Comparison of ENCODE assay signal across 12 cellular contexts in the genomic region with DNA sequence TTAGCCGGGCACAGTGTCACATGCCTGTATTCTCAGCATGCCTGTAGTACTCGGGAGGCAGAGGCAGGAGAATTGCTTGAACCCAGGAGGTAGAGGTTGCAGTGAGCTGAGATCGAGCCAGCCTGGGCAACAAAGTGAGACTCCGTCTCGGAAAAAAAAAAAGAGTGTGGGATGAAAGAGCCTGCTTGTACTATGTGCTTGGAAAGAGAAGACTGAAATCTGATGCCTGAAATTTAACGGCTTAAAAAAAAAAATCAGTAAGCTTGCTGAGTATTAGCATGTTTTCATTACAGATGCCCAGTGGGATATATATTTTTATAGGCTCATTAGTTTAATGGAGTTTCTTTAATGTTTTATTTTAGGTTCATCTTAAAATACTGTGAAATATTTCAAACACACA. TPM values are rescaled to one million over a fixed set of nuclear protein-coding genes. Genes with fewer than 3 reads are reported as not detected.
DNase-seq lines count a peak whose midpoint lies in the region; TF ChIP-seq lines count a peak whose summit lies in the region.
"Had no signal": no experiment of that assay in that cellular context is flagged by ENCODE, and none has a peak within 500 bp of the region (broad histone marks: within the 10 kb centered on the region; RNA-seq: fewer than 3 reads in every experiment).

No MANE protein-coding gene starts in this region.

- peaks cover 0 to 3% (median 0%) of the 10 kb centered on the region in 7 donors for H3K9me3 Mint-ChIP-seq in CD14-positive monocyte
- H3K9me3 Mint-ChIP-seq: activated T-cell treated with anti-CD3 and anti-CD28 coated beads, Interleukin-2, amount 50 U/mL, for 4 hours; CD8-positive, alpha-beta T cell had no signal

- no peak overlapping the region for H3K4me3 Mint-ChIP-seq in CD14-positive monocyte
- H3K4me3 Mint-ChIP-seq: activated T-cell treated with anti-CD3 and anti-CD28 coated beads, Interleukin-2, amount 50 U/mL, for 4 hours; CD8-positive, alpha-beta T cell had no signal

- H3K4me1 Mint-ChIP-seq in CD14-positive monocyte = peaks cover 67% of the 10 kb centered on the region

- H3K36me3 Mint-ChIP-seq in CD14-positive monocyte = peaks cover 18 to 29% of the 10 kb centered on the region in 2 donors

- H3K4me3 ChIP-seq in retinal pigment epithelial cell (ENCODE audit: low read length) = no peak overlapping the region

- intact Hi-C loops in CD14-positive monocyte (cut with micrococcal nuclease) = no loop called here

- TF ChIP-seq CTCF in CD14-positive monocyte (IDR thresholded peaks at IDR 0.05) (no peak), retinal pigment epithelial cell (conservative IDR thresholded peaks at IDR 0.05; ENCODE audit: low read depth, low read length) (no peak)

- no peak for DNase-seq in CD14-positive monocyte (ENCODE audit: low spot score)
- DNase-seq in NCI-H526 (lab: John Stamatoyannopoulos, UW) = peak; percentile 15 to 60
- DNase-seq in fibroblast of peridontal ligament (ENCODE audit: extremely low read depth) = peak; percentile 45
- peak; percentile 39 for DNase-seq in retinal pigment epithelial cell (ENCODE audit: low read depth)
- DNase-seq in NCI-H1417 (lab: John Stamatoyannopoulos, UW) = no peak
- no peak for DNase-seq in mesenteric fat pad (ENCODE audit: low spot score)
- no peak for DNase-seq in COLO829 (ENCODE audit: low spot score)
- no peak for DNase-seq in COLO668 (lab: John Stamatoyannopoulos, UW; ENCODE audit: unreplicated experiment)
- DNase-seq: activated T-cell treated with anti-CD3 and anti-CD28 coated beads, Interleukin-2, amount 50 U/mL, for 4 hours; CD8-positive, alpha-beta T cell; NCI-H1092 treated with DMSO at 0.1 percent for 48 hours had no signal

- peak overlapping the region in 6 of 7 donors; percentile 10 to 89 (median 58) for H3K27ac Mint-ChIP-seq in CD14-positive monocyte
- H3K27ac Mint-ChIP-seq: CD8-positive, alpha-beta T cell had no signal

- no peaks in the 10 kb centered on the region for H3K27me3 Mint-ChIP-seq in CD14-positive monocyte (ENCODE audit: low read depth in 3 of 3)

RNA-seq across cellular contexts. Expression of a gene that starts 4.2 kb away (rescaled TPM):
- polyA plus RNA-seq in CD14-positive monocyte = 100 to 1,000 TPM in 1 of 2 donors, 10 to 100 TPM in 1; 81.8 to 116 TPM
- 56.5 TPM for total RNA-seq in mesenteric fat pad

RNA-seq across cellular contexts. Expression of a gene that starts 56.8 kb away (rescaled TPM):
- polyA plus RNA-seq in CD14-positive monocyte = not detected
- total RNA-seq in mesenteric fat pad = not detected
- total RNA-seq: CD8-positive, alpha-beta T cell; HT1080 had no signal

Comparison
In these comparisons a context has a peak if more than half of its experiments do, and no peak if none do; other contexts are left out.
1. DNase-seq: peak in NCI-H526 (2 of 2), fibroblast of peridontal ligament (single experiment) and retinal pigment epithelial cell (single experiment); none in CD14-positive monocyte (single experiment), NCI-H1417 (0 of 3), mesenteric fat pad (single experiment), COLO829 (single experiment) and COLO668 (single experiment).